ENCODE assay signal across 24 cellular contexts in the genomic region with DNA sequence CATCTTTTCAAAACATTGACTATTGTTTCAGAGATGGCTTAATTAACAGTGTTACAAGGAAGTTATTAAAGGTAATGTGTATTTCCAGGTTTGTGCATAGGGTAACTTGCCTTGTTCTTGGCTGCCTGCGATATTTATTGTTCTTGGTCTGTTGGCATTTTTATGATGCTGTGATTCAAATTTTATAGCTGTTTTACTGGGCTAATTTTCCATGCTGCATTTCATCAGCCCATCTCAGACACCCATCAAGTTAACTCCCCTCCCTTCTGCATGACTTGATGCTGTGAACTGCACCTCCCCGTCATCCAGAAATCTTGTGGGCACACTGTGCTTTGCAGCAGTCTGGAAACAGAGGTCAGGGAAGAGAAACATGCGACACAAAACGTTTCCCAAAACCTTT.
"Had no signal": no experiment of that assay in that cellular context is flagged by ENCODE, and none has a peak within 500 bp of the region (broad histone marks: within the 10 kb centered on the region; RNA-seq: fewer than 3 reads in every experiment).

No MANE protein-coding gene starts in this region.

- H3K4me3 ChIP-seq: left ventricle myocardium inferior, lung, pancreas, psoas muscle, right lobe of liver, skin epidermis, stomach, testis, thyroid gland, transverse colon, upper lobe of right lung had no signal

- H3K4me1 ChIP-seq: left ventricle myocardium inferior, pancreas, psoas muscle, right lobe of liver, stomach, testis, thyroid gland, transverse colon, upper lobe of right lung had no signal

- H3K9me3 ChIP-seq: left ventricle myocardium inferior, pancreas, psoas muscle, right lobe of liver, stomach, testis, thyroid gland, transverse colon, upper lobe of right lung had no signal

- DNase-seq: hypothalamus; immature natural killer cell; kidney; left colon; left ventricle myocardium inferior; naive thymus-derived CD8-positive, alpha-beta T cell; nucleus accumbens; pancreas; posterior cingulate gyrus; psoas muscle; right lobe of liver; stimulated activated CD4-positive, alpha-beta T cell treated with anti-CD3 and anti-CD28 coated beads, Interleukin-12 subunit alpha, Interleukin-12 subunit beta, amount 100 ng/mL, for 4 hours; stimulated activated CD4-positive, alpha-beta T cell treated with anti-CD3 and anti-CD28 coated beads, Interleukin-15, amount 100 ng/mL, for 24 hours; stimulated activated CD4-positive, alpha-beta T cell treated with anti-CD3 and anti-CD28 coated beads, Interleukin-2, amount 100 ng/mL, for 24 hours; stimulated activated CD4-positive, alpha-beta T cell treated with anti-CD3 and anti-CD28 coated beads, Interleukin-4, amount 100 ng/mL, for 1 hour; stimulated activated naive B cell treated with anti-CD40 and anti-IgM and Interleukin-4, amounts not matched to agents 10 μg/mL and 1 μg/mL and 100 μg/mL, for 72 hours; stimulated activated naive CD8-positive, alpha-beta T cell treated with anti-CD3 and anti-CD28 coated beads, Interleukin-15, Interleukin-2, amounts not matched to agents 100 U/mL and 50 U/mL, for 24 hours; stomach; testis; thyroid gland; transverse colon; upper lobe of right lung had no signal

- H3K36me3 ChIP-seq: left ventricle myocardium inferior, pancreas, right lobe of liver, stomach, thyroid gland, transverse colon, upper lobe of right lung had no signal

- H3K27me3 ChIP-seq: pancreas, right lobe of liver, stomach, testis, thyroid gland, transverse colon, upper lobe of right lung had no signal

- H3K27ac ChIP-seq: left ventricle myocardium inferior, pancreas, psoas muscle, right lobe of liver, skin epidermis, stomach, testis, thyroid gland, transverse colon, upper lobe of right lung had no signal
